ENCODE assay signal across 22 cellular contexts in genomic region chr14:74638066-74638465, GRCh38. TPM values are rescaled to one million over a fixed set of nuclear protein-coding genes. Genes with fewer than 3 reads are reported as not detected.
DNase-seq lines count a peak whose midpoint lies in the region; ATAC-seq and TF ChIP-seq lines count a peak whose summit lies in the region.
"Had no signal": no experiment of that assay in that cellular context is flagged by ENCODE, and none has a peak within 500 bp of the region (broad histone marks: within the 10 kb centered on the region; RNA-seq: fewer than 3 reads in every experiment).

No MANE protein-coding gene starts in this region.

- H3K4me1 Mint-ChIP-seq in GM23338 = peaks cover 14% of the 10 kb centered on the region
- H3K4me1 Mint-ChIP-seq: T-helper 17 cell had no signal

- no peaks in the 10 kb centered on the region for H3F3A ChIP-seq in GM23338 (replicated peaks; ENCODE audit: low read depth)

- peak; percentile 40; the same call in 2 of the 3 replicates for ATAC-seq in GM23338
- ATAC-seq: T-helper 17 cell had no signal

- 67% methylated on average over 7 of the region's 7 CpGs for WGBS in mammary epithelial cell (ENCODE audit: low coverage, missing lambda C conversion rate)
- 58 to 63% methylated on average over 7 of the region's 7 CpGs for WGBS in thyroid gland, 2 donors

- no peak for TF ChIP-seq POLR2A in thyroid gland (IDR thresholded peaks at IDR 0.05)

- no peaks in the 10 kb centered on the region for H3K4me1 ChIP-seq in GM23338 (ENCODE audit: insufficient read depth)
- peaks cover 34% of the 10 kb centered on the region for H3K4me1 ChIP-seq in mammary epithelial cell (ENCODE audit: insufficient read depth, low read length)
- no peaks in the 10 kb centered on the region for H3K4me1 ChIP-seq in thyroid gland

- H3K27ac Mint-ChIP-seq in GM23338 = no peak overlapping the region
- H3K27ac Mint-ChIP-seq: IgD-negative memory B cell, T-helper 17 cell had no signal

- H3K27me3 ChIP-seq in GM23338 (ENCODE audit: insufficient read depth) (no peaks in the 10 kb centered on the region), mammary epithelial cell (ENCODE audit: insufficient read depth, low read length) (no peaks in the 10 kb centered on the region), thyroid gland (no peaks in the 10 kb centered on the region)
- H3K27me3 ChIP-seq: BLaER1, suprapubic skin had no signal

- no peak for DNase-seq in GM23338 (ENCODE audit: low spot score)
- DNase-seq in NCI-H524 (lab: John Stamatoyannopoulos, UW) = peak; percentile 98 to 99
- DNase-seq in mammary epithelial cell = no peak
- DNase-seq in pulmonary artery endothelial cell (ENCODE audit: low read depth, low spot score) = peak; percentile 41
- DNase-seq in OCI-M2 (lab: John Stamatoyannopoulos, UW; ENCODE audit: unreplicated experiment) = no peak
- no peak for DNase-seq in thyroid gland
- no peak for DNase-seq in NCI-H1092 treated with DMSO at 0.1 percent for 48 hours (lab: John Stamatoyannopoulos, UW)
- DNase-seq: activated CD4-positive, CD25-positive, alpha-beta regulatory T cell treated with anti-CD3 and anti-CD28 coated beads, Interleukin-2, amount 50 U/mL, for 72 hours; activated effector memory CD4-positive, alpha-beta T cell treated with Interleukin-2 at 50 U/mL for 16 hours; cerebellar nuclear complex; DMS153; foreskin melanocyte; H7; NCI-H1048; SHP77; small intestine; stimulated activated CD4-positive, alpha-beta T cell treated with anti-CD3 and anti-CD28 coated beads, Interleukin-4, amount 100 ng/mL, for 4 hours; stimulated activated CD8-positive, alpha-beta memory T cell treated with anti-CD3 and anti-CD28 coated beads, Interleukin-4, amount 100 ng/mL, for 48 hours; T-helper 17 cell had no signal

- no peak overlapping the region for H3K4me3 Mint-ChIP-seq in GM23338
- H3K4me3 Mint-ChIP-seq: IgD-negative memory B cell, T-helper 17 cell had no signal

- no peak overlapping the region for H3K9ac ChIP-seq in mammary epithelial cell (ENCODE audit: insufficient read depth, low read length)
- H3K9ac ChIP-seq: BLaER1 had no signal

- H3K79me2 ChIP-seq in GM23338 (replicated peaks; ENCODE audit: insufficient read depth) (no peaks in the 10 kb centered on the region), mammary epithelial cell (ENCODE audit: insufficient read depth, low read length) (no peaks in the 10 kb centered on the region)

- H3K27ac ChIP-seq in GM23338 (ENCODE audit: low read depth) (no peak overlapping the region), mammary epithelial cell (ENCODE audit: insufficient read depth, low read depth, low read length) (no peak overlapping the region), thyroid gland (no peak overlapping the region)
- H3K27ac ChIP-seq: BLaER1, suprapubic skin had no signal

- in situ Hi-C loops in mammary epithelial cell (cut with MboI; ENCODE audit: low sequenced_read_pairs in 2 of 2) = no loop called here

- BruUV-seq in mammary epithelial cell (replicated peaks; lab: Mats Ljungman, UMichigan) = no TSS peak

- H2AFZ ChIP-seq in GM23338 (no peak overlapping the region), mammary epithelial cell (ENCODE audit: low read depth, low read length) (peak overlapping the region; percentile 40)

- H3K4me3 ChIP-seq in GM23338 = no peak overlapping the region
- no peak overlapping the region for H3K4me3 ChIP-seq in mammary epithelial cell (replicated peaks in 1 of 3; ENCODE audit: insufficient read depth in 1 of 3, low read depth in 2 of 3, low read length in 3 of 3)
- H3K4me3 ChIP-seq in thyroid gland (replicated peaks in 1 of 3) = no peak overlapping the region
- H3K4me3 ChIP-seq: BLaER1, suprapubic skin had no signal

- H3K36me3 ChIP-seq in GM23338 (ENCODE audit: insufficient read depth) = no peaks in the 10 kb centered on the region
- no peaks in the 10 kb centered on the region for H3K36me3 ChIP-seq in mammary epithelial cell (ENCODE audit: insufficient read depth, low read length)
- no peaks in the 10 kb centered on the region for H3K36me3 ChIP-seq in thyroid gland
- H3K36me3 ChIP-seq: BLaER1, suprapubic skin had no signal

- H3K9me3 ChIP-seq in mammary epithelial cell (replicated peaks; ENCODE audit: insufficient read depth, low read length) (no peaks in the 10 kb centered on the region), thyroid gland (no peaks in the 10 kb centered on the region)
- H3K9me3 ChIP-seq: BLaER1, suprapubic skin had no signal

- TF ChIP-seq CTCF in GM23338 (conservative IDR thresholded peaks at IDR 0.05; ENCODE audit: low read depth in 2 of 2) (0 out of 4 replicates have a peak, but pooled peaks of 1 of the 2 experiments have one; percentile 11), mammary epithelial cell (conservative IDR thresholded peaks at IDR 0.05 in 1 of 2, IDR thresholded peaks at IDR 0.05 in 1 of 2; ENCODE audit: extremely low read depth in 1 of 2, insufficient read depth in 1 of 2, low read depth in 1 of 2, low read length in 2 of 2) (no peak), thyroid gland (IDR thresholded peaks at IDR 0.05) (no peak)

- no peaks in the 10 kb centered on the region for H3K9me3 Mint-ChIP-seq in GM23338
- H3K9me3 Mint-ChIP-seq: IgD-negative memory B cell had no signal

- dilution Hi-C loops in mammary epithelial cell (cut with HindIII; ENCODE audit: low sequenced_read_pairs) = no loop called here

- no peaks in the 10 kb centered on the region for H3K9me2 ChIP-seq in GM23338 (ENCODE audit: insufficient read depth)

- H3K4me2 ChIP-seq in GM23338 = no peak overlapping the region
- no peak overlapping the region for H3K4me2 ChIP-seq in mammary epithelial cell (ENCODE audit: insufficient read depth, low read depth, low read length)
- H3K4me2 ChIP-seq: BLaER1 had no signal

- H4K20me1 ChIP-seq in GM23338 (replicated peaks; ENCODE audit: insufficient read depth) = no peaks in the 10 kb centered on the region
- no peaks in the 10 kb centered on the region for H4K20me1 ChIP-seq in mammary epithelial cell (ENCODE audit: insufficient read depth, low read length)
- H4K20me1 ChIP-seq: BLaER1 had no signal

- no peaks in the 10 kb centered on the region for H3K36me3 Mint-ChIP-seq in GM23338 (ENCODE audit: low read depth)

- CTCF ChIA-PET in mammary epithelial cell (lab: Charles Lee; ENCODE audit: low non-redundant PET) = no interaction called here

- no peaks in the 10 kb centered on the region for H3K27me3 Mint-ChIP-seq in GM23338 (ENCODE audit: insufficient read depth, low read depth, poor library complexity)

- intact Hi-C loops in mammary epithelial cell (cut with micrococcal nuclease) (no loop called here), thyroid gland (cut with DNase I) (no loop called here)

TF ChIP-seq in GM23338, 12 proteins besides CTCF, POLR2A, EP300 and RAD21 (continues in another document):
- no peak for TF ChIP-seq REST (IDR thresholded peaks at IDR 0.05; ENCODE audit: unreplicated experiment)

RNA-seq across cellular contexts. Expression of gene LTBP2, which starts 26.0 kb away (rescaled TPM):
- 0.49 and 2.1 TPM in 2 replicates for total RNA-seq in GM23338 (2014; rRNA removed; shearing (Covaris generic))
- 0.27 and 0.35 TPM in 2 replicates for polyA plus RNA-seq in GM23338 (2016; fragmentation: Nextera tagmentation; extraction: Ambion mirVana)
- total RNA-seq in mammary epithelial cell = 100 to 1,000 TPM; 104 to 322 TPM
- 56.3 TPM for polyA plus RNA-seq in mammary epithelial cell
- polyA minus RNA-seq in mammary epithelial cell = 131 TPM
- 122 and 232 TPM in 2 replicates for total RNA-seq in pulmonary artery endothelial cell
- total RNA-seq in thyroid gland = 100 to 1,000 TPM in 3 of 4 donors, 10 to 100 TPM in 1; 81.3 to 240 (median 189) TPM

Comparison
In these comparisons a context has a peak if more than half of its experiments do, and no peak if none do; other contexts are left out.
1. DNase-seq: peak in NCI-H524 (2 of 2) and pulmonary artery endothelial cell (single experiment); none in GM23338 (single experiment), mammary epithelial cell (single experiment), OCI-M2 (single experiment), thyroid gland (0 of 2) and NCI-H1092 treated with DMSO at 0.1 percent for 48 hours (single experiment).
2. RNA of gene LTBP2, which starts 26.0 kb away (total RNA-seq): 104 to 322 TPM in mammary epithelial cell, 122 to 232 TPM in pulmonary artery endothelial cell and 81.3 to 240 TPM in thyroid gland; 0.49 to 2.1 TPM in GM23338; every median in the first group is over 10 times any median in the second.